31 cellular contexts compared by ENCODE assay signal in genomic region chr15:77373441-77373840, GRCh38.
"Had no signal": no experiment of that assay in that cellular context is flagged by ENCODE, and none has a peak within 500 bp of the region (broad histone marks: within the 10 kb centered on the region; RNA-seq: fewer than 3 reads in every experiment).

No MANE protein-coding gene starts in this region.

- H3K4me3 ChIP-seq: ascending aorta, cardiac muscle cell had no signal

- FAIRE-seq: bronchial epithelial cell, TTC549 had no signal

- H3K27ac ChIP-seq: ascending aorta, cardiac muscle cell, VCaP had no signal

- DNase-seq: activated B cell treated with CpG ODN at 0.5 μM for 24 hours; activated CD4-positive, alpha-beta memory T cell treated with anti-CD3 and anti-CD28 coated beads, Interleukin-2, amount 10 ng/mL, durations not matched to agents 7 days and 5 days; activated CD4-positive, alpha-beta T cell treated with anti-CD3 and anti-CD28 coated beads for 1 hour; activated CD4-positive, alpha-beta T cell treated with anti-CD3 and anti-CD28 coated beads for 36 hours; activated CD4-positive, alpha-beta T cell treated with anti-CD3 and anti-CD28 coated beads for 48 hours; activated CD4-positive, alpha-beta T cell treated with anti-CD3 and anti-CD28 coated beads, Interleukin-2, amount 10 ng/mL, durations not matched to agents 7 days and 5 days; activated CD4-positive, alpha-beta T cell treated with anti-CD3 and anti-CD28 coated beads, Interleukin-2, amount 50 U/mL, for 48 hours; activated CD8-positive, alpha-beta memory T cell treated with anti-CD3 and anti-CD28 coated beads for 24 hours; activated CD8-positive, alpha-beta memory T cell treated with anti-CD3 and anti-CD28 coated beads, Interleukin-2, amount 10 ng/mL, durations not matched to agents 7 days and 5 days; activated CD8-positive, alpha-beta memory T cell treated with anti-CD3 and anti-CD28 coated beads, Interleukin-2, amount 50 U/mL, for 48 hours; activated CD8-positive, alpha-beta T cell treated with anti-CD3 and anti-CD28 coated beads, Interleukin-2, amount 10 ng/mL, durations not matched to agents 7 days and 5 days; activated effector memory CD4-positive, alpha-beta T cell treated with Interleukin-2 at 50 U/mL for 16 hours; activated gamma-delta T cell; activated naive CD4-positive, alpha-beta T cell treated with anti-CD3 and anti-CD28 coated beads, Interleukin-2, amount 10 ng/mL, durations not matched to agents 7 days and 5 days; activated naive CD4-positive, alpha-beta T cell treated with Interleukin-2 at 50 U/mL for 16 hours; activated naive CD8-positive, alpha-beta T cell treated with anti-CD3 and anti-CD28 coated beads, Interleukin-2, amount 10 ng/mL, durations not matched to agents 7 days and 5 days; activated naive CD8-positive, alpha-beta T cell treated with anti-CD3 and anti-CD28 coated beads, Interleukin-2, amount 50 U/mL, for 24 hours; activated T-cell treated with anti-CD3 and anti-CD28 coated beads, Interleukin-2, amount 50 U/mL, for 24 hours; activated T-cell treated with anti-CD3 and anti-CD28 coated beads, Interleukin-2, amount 50 U/mL, for 48 hours; amygdala; anterior cingulate cortex; caudate nucleus; cerebellar nuclear complex; T-helper 1 cell; T-helper 2 cell; T-helper 9 cell had no signal

- H3K4me1 ChIP-seq: ascending aorta had no signal

- ATAC-seq: activated CD4-positive, alpha-beta T cell treated with anti-CD3 and anti-CD28 coated beads for 36 hours; activated CD8-positive, alpha-beta memory T cell treated with anti-CD3 and anti-CD28 coated beads, Interleukin-2, amount 10 ng/mL, durations not matched to agents 7 days and 5 days; activated CD8-positive, alpha-beta T cell treated with anti-CD3 and anti-CD28 coated beads, Interleukin-2, amount 10 ng/mL, durations not matched to agents 7 days and 5 days; activated naive CD8-positive, alpha-beta T cell treated with anti-CD3 and anti-CD28 coated beads, Interleukin-2, amount 50 U/mL, for 24 hours had no signal

- H3K36me3 ChIP-seq: ascending aorta, cardiac muscle cell had no signal

- H3K9me3 ChIP-seq: ascending aorta had no signal

- H3K27me3 ChIP-seq: ascending aorta, cardiac muscle cell had no signal
